In the genomic region with DNA sequence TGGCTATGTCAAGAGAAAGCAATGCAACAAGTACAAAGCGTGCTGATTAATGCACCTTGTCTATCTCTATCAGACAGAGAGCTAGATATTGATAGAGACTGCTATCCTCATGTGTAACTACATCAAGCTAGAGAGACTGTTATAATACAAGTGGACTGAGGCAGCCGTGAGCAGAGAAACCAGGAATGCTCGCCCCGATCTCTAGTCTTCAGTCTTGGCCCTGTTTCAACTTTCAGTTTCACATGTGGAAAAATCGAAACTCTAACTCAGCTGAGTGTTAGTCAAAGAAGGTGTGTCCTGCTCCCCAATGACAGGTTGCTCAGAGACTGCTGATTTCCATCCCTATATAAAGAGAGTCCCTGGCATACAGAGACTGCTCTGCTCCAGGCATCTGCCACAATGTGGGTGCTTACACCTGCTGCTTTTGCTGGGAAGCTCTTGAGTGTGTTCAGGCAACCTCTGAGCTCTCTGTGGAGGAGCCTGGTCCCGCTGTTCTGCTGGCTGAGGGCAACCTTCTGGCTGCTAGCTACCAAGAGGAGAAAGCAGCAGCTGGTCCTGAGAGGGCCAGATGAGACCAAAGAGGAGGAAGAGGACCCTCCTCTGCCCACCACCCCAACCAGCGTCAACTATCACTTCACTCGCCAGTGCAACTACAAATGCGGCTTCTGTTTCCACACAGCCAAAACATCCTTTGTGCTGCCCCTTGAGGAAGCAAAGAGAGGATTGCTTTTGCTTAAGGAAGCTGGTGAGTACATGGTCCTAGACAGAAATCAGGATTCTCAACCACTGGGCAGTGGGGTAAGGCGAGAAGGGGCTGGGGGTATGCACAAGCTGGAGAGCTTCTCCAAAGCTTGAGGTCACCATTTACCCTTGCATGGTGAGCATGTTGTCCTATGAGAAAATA, we compare ENCODE assay signal across 8 cellular contexts. TPM values are rescaled to one million over a fixed set of nuclear protein-coding genes. Genes with fewer than 3 reads are reported as not detected.
DNase-seq lines count a peak whose midpoint lies in the region; ATAC-seq and TF ChIP-seq lines count a peak whose summit lies in the region.

A gene with protein sequence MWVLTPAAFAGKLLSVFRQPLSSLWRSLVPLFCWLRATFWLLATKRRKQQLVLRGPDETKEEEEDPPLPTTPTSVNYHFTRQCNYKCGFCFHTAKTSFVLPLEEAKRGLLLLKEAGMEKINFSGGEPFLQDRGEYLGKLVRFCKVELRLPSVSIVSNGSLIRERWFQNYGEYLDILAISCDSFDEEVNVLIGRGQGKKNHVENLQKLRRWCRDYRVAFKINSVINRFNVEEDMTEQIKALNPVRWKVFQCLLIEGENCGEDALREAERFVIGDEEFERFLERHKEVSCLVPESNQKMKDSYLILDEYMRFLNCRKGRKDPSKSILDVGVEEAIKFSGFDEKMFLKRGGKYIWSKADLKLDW (plus strand): TSS at position 376 of the 904 bp plus-strand sequence. CDS start 24 bp downstream, at position 400.

- H3K4me1 Mint-ChIP-seq in activated CD4-positive, alpha-beta T cell treated with anti-CD3 and anti-CD28 coated beads, Interleukin-2, amount 10 ng/mL, durations not matched to agents 7 days and 5 days, result peaks cover 58% of the 10 kb centered on the region

- H3K27ac Mint-ChIP-seq in activated CD4-positive, alpha-beta T cell treated with anti-CD3 and anti-CD28 coated beads, Interleukin-2, amount 10 ng/mL, durations not matched to agents 7 days and 5 days, result peak within 1 kb of the TSS; percentile 94

- H3K36me3 Mint-ChIP-seq in activated CD4-positive, alpha-beta T cell treated with anti-CD3 and anti-CD28 coated beads, Interleukin-2, amount 10 ng/mL, durations not matched to agents 7 days and 5 days (ENCODE audit: low read depth), result peaks cover 72% of the 10 kb centered on the region

- DNase-seq in NOMO-1 treated with DMSO at 0.1 percent for 48 hours (lab: John Stamatoyannopoulos, UW; ENCODE audit: unreplicated experiment), result peak; percentile 46
- DNase-seq in NOMO-1 treated with dmso at 0.1 percent for 144 hours (lab: John Stamatoyannopoulos, UW; ENCODE audit: unreplicated experiment), result no peak
- peak; percentile 28 for DNase-seq in NCI-H1092 (lab: John Stamatoyannopoulos, UW)
- DNase-seq in activated CD4-positive, alpha-beta T cell treated with anti-CD3 and anti-CD28 coated beads, Interleukin-2, amount 10 ng/mL, durations not matched to agents 7 days and 5 days, result peak; percentile 74
- peak; percentile 61 for DNase-seq in fibroblast of peridontal ligament (ENCODE audit: extremely low read depth)
- peak; percentile 39 for DNase-seq in retinal pigment epithelial cell (ENCODE audit: low read depth)
- no peak for DNase-seq in HK-2 (ENCODE audit: unreplicated experiment)

- H3K9me3 Mint-ChIP-seq in activated CD4-positive, alpha-beta T cell treated with anti-CD3 and anti-CD28 coated beads, Interleukin-2, amount 10 ng/mL, durations not matched to agents 7 days and 5 days, result peaks cover 26% of the 10 kb centered on the region

- POLR2A ChIA-PET in activated CD4-positive, alpha-beta T cell treated with anti-CD3 and anti-CD28 coated beads, Interleukin-2, amount 10 ng/mL, durations not matched to agents 7 days and 5 days (lab: Charles Lee), result interaction anchor here (0.8 to 4.0 kb wide), 4 partner anchors 11 to 36 kb away, joined by 4 to 69 read pairs (median 5); a partner anchor contains a TSS

- no peaks in the 10 kb centered on the region for H3K27me3 Mint-ChIP-seq in activated CD4-positive, alpha-beta T cell treated with anti-CD3 and anti-CD28 coated beads, Interleukin-2, amount 10 ng/mL, durations not matched to agents 7 days and 5 days

- peak; percentile 20 for TF ChIP-seq CTCF in retinal pigment epithelial cell (conservative IDR thresholded peaks at IDR 0.05; ENCODE audit: low read depth, low read length)

- CTCF ChIA-PET in activated CD4-positive, alpha-beta T cell treated with anti-CD3 and anti-CD28 coated beads, Interleukin-2, amount 10 ng/mL, durations not matched to agents 7 days and 5 days (lab: Charles Lee), result interaction anchor here (0.6 to 3.3 kb wide), 10 partner anchors 8 to 1198 kb away, joined by 3 to 58 read pairs (median 4); a partner anchor contains a TSS

- peak; percentile 86 for ATAC-seq in HG02610 (IDR thresholded peaks at IDR 0.05; ENCODE audit: unreplicated experiment)

- H3K4me3 Mint-ChIP-seq in activated CD4-positive, alpha-beta T cell treated with anti-CD3 and anti-CD28 coated beads, Interleukin-2, amount 10 ng/mL, durations not matched to agents 7 days and 5 days, result peak within 1 kb of the TSS; percentile 99

- peak within 1 kb of the TSS; percentile 45 for H3K4me3 ChIP-seq in retinal pigment epithelial cell (ENCODE audit: low read length)

RNA-seq across cellular contexts. Expression of the gene that starts here (rescaled TPM):
- 100 to 1,000 TPM; 100 to 101 TPM for total RNA-seq in activated CD4-positive, alpha-beta T cell treated with anti-CD3 and anti-CD28 coated beads, Interleukin-2, amount 10 ng/mL, durations not matched to agents 7 days and 5 days

Comparison
In these comparisons a context has a peak if more than half of its experiments do, and no peak if none do; other contexts are left out.
1. DNase-seq: peak in NOMO-1 treated with DMSO at 0.1 percent for 48 hours (single experiment), NCI-H1092 (single experiment), activated CD4-positive, alpha-beta T cell treated with anti-CD3 and anti-CD28 coated beads, Interleukin-2, amount 10 ng/mL, durations not matched to agents 7 days and 5 days (single experiment), fibroblast of peridontal ligament (single experiment) and retinal pigment epithelial cell (single experiment); none in NOMO-1 treated with dmso at 0.1 percent for 144 hours (single experiment) and HK-2 (single experiment).